ENCODE assay signal across 9 cellular contexts in the genomic region with DNA sequence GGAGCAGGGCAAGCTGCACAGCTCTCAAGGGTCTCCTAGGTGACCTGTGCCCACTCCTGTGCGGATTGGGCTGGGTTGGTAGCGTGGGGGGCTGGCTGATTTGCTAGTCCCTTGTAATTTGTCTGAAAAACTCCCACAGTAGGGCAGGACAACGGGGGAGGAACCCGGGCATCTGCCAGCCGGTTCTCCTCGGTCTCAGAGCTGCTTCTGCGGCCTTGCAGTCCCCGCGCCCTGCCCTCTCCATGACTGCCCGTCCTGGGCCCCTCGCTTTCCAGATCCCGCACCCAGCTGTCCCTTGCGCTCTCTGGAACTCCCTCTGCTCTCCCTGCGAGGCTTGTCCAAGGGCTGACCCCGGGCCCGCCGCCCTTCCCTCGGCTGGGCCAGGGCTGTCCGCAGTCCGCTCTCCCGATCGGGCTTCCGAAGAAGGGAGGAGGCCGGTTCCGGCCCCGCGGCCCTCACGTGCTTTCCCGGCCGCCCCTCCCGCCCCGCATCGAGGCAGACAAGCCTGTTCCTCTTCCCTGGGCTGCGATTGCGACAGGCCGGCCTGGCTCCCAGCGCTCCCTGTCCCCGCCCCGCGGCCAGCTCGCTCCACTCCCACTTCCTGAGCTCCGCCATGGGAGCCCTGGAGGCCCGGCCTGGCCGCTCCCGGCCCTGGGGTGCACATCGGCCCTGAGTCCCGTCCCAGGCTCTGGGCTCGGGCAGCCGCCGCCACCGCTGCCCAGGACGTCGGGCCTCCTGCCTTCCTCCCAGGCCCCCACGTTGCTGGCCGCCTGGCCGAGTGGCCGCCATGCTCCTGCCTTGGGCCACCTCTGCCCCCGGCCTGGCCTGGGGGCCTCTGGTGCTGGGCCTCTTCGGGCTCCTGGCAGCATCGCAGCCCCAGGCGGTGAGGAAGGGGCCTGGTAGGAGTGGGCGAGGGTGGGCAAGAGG. TPM values are rescaled to one million over a fixed set of nuclear protein-coding genes. Genes with fewer than 3 reads are reported as not detected.
DNase-seq lines count a peak whose midpoint lies in the region; ATAC-seq and TF ChIP-seq lines count a peak whose summit lies in the region.
"Had no signal": no experiment of that assay in that cellular context is flagged by ENCODE, and none has a peak within 500 bp of the region (broad histone marks: within the 10 kb centered on the region; RNA-seq: fewer than 3 reads in every experiment).

TSS of gene LTBR (plus strand) at position 591 of the 927 bp plus-strand sequence. CDS start at position 788, 197 bp downstream.

- peak within 1 kb of the TSS; percentile 92 for H3K4me3 ChIP-seq in Caco-2 (ENCODE audit: low read depth, low read length)

- ATAC-seq in foreskin keratinocyte (peak; percentile 91), HG03097 (IDR thresholded peaks at IDR 0.05; ENCODE audit: low FRiP score, unreplicated experiment) (no peak), GM21367 (IDR thresholded peaks at IDR 0.05; ENCODE audit: unreplicated experiment) (no peak)

- peak within 1 kb of the TSS; percentile 96 for H3K4me3 Mint-ChIP-seq in Caco-2 (ENCODE audit: unreplicated experiment)
- H3K4me3 Mint-ChIP-seq in activated naive CD8-positive, alpha-beta T cell, result peak within 1 kb of the TSS; percentile 75
- no peak within 1 kb of the TSS for H3K4me3 Mint-ChIP-seq in nephron progenitor cell

- H3K27me3 ChIP-seq in Caco-2 (replicated peaks; ENCODE audit: control insufficient read depth, insufficient read depth, low read length) (no peaks in the 10 kb centered on the region), foreskin keratinocyte (no peaks in the 10 kb centered on the region)

- H3K4me1 ChIP-seq in Caco-2 (peaks cover 25% of the 10 kb centered on the region), foreskin keratinocyte (peaks cover 10% of the 10 kb centered on the region)

- H3K4me1 Mint-ChIP-seq in Caco-2 (ENCODE audit: low read depth, unreplicated experiment) (peaks cover 15% of the 10 kb centered on the region), nephron progenitor cell (peaks cover 26% of the 10 kb centered on the region)
- H3K4me1 Mint-ChIP-seq in activated naive CD8-positive, alpha-beta T cell (ENCODE audit: low read depth), result peaks cover 9% of the 10 kb centered on the region

- CTCF ChIA-PET in Caco-2 (lab: Charles Lee), result interaction anchor here (0.9 to 2.3 kb wide), 10 partner anchors 9 to 82 kb away, joined by 3 to 17 read pairs (median 8); partner anchors contain the start of gene TAPBPL

- BruUV-seq in Caco-2 (replicated peaks; lab: Mats Ljungman, UMichigan), result TSS peak; percentile 65

- intact Hi-C loops in Caco-2 (cut with micrococcal nuclease; ENCODE audit: unreplicated experiment), result loop anchor here (1.0 to 2.0 kb wide), 3 partner anchors 8 to 47 kb away; no protein-coding TSS in a partner anchor

- H3K9me3 Mint-ChIP-seq in Caco-2 (ENCODE audit: unreplicated experiment) (no peaks in the 10 kb centered on the region), nephron progenitor cell (no peaks in the 10 kb centered on the region)
- H3K9me3 Mint-ChIP-seq in activated naive CD8-positive, alpha-beta T cell (ENCODE audit: low read depth), result no peaks in the 10 kb centered on the region

- H3K27ac Mint-ChIP-seq in Caco-2 (ENCODE audit: unreplicated experiment), result peak within 1 kb of the TSS; percentile 92
- peak within 1 kb of the TSS; percentile 82 for H3K27ac Mint-ChIP-seq in activated naive CD8-positive, alpha-beta T cell
- H3K27ac Mint-ChIP-seq in nephron progenitor cell, result no peak within 1 kb of the TSS

- H3K36me3 ChIP-seq in Caco-2 (ENCODE audit: control insufficient read depth, insufficient read depth, low read length), result peaks cover 8% of the 10 kb centered on the region

- POLR2A ChIA-PET in Caco-2 (lab: Charles Lee), result interaction anchor here (0.6 to 2.6 kb wide), 14 partner anchors 8 to 150 kb away, joined by 3 to 38 read pairs (median 8); partner anchors contain the start of genes GAPDH, MRPL51, PLEKHG6 and SCNN1A

- peak; percentile 97 to 99 for DNase-seq in Caco-2
- peak; percentile 96 for DNase-seq in LoVo (ENCODE audit: low spot score)
- peak; percentile 49 to 73 for DNase-seq in foreskin keratinocyte
- DNase-seq in nephron progenitor cell, result peak; percentile 71
- DNase-seq in NCI-H82 treated with DMSO at 0.1 percent for 48 hours (lab: John Stamatoyannopoulos, UW; ENCODE audit: unreplicated experiment), result no peak

- no peaks in the 10 kb centered on the region for H3K9me3 ChIP-seq in Caco-2

- H3K36me3 Mint-ChIP-seq in Caco-2 (ENCODE audit: insufficient read depth, unreplicated experiment), result peaks cover 52% of the 10 kb centered on the region
- no peaks in the 10 kb centered on the region for H3K36me3 Mint-ChIP-seq in activated naive CD8-positive, alpha-beta T cell
- no peaks in the 10 kb centered on the region for H3K36me3 Mint-ChIP-seq in nephron progenitor cell (ENCODE audit: low read depth)

- TF ChIP-seq CTCF in Caco-2 (IDR thresholded peaks at IDR 0.05; ENCODE audit: insufficient read depth in 1 of 2, low read depth in 1 of 2, low read length in 1 of 2, severe bottlenecking in 1 of 2, unreplicated experiment in 1 of 2), result peak in 1 of 2 experiments; percentile 48
- TF ChIP-seq CTCF in foreskin keratinocyte (conservative IDR thresholded peaks at IDR 0.05), result peak; percentile 43
- no peak for TF ChIP-seq CTCF in nephron progenitor cell (IDR thresholded peaks at IDR 0.05)

- H3K27ac ChIP-seq in foreskin keratinocyte, result peak within 1 kb of the TSS; percentile 52
- H3K27ac ChIP-seq: KMS-11 had no signal

- H3K27me3 Mint-ChIP-seq in Caco-2 (ENCODE audit: insufficient read depth, unreplicated experiment) (no peaks in the 10 kb centered on the region), nephron progenitor cell (ENCODE audit: low read depth, poor library complexity) (peaks cover 36% of the 10 kb centered on the region)
- H3K27me3 Mint-ChIP-seq in activated naive CD8-positive, alpha-beta T cell, result peaks cover 3% of the 10 kb centered on the region

RNA-seq across cellular contexts. Expression of gene LTBR, which starts in this region (rescaled TPM):
- total RNA-seq in Caco-2 (2022), result 194 and 197 TPM in 2 replicates
- 112 and 121 TPM in 2 replicates for total RNA-seq in foreskin keratinocyte
- polyA plus RNA-seq in foreskin keratinocyte, result 119 and 138 TPM in 2 replicates
